In the genomic region with DNA sequence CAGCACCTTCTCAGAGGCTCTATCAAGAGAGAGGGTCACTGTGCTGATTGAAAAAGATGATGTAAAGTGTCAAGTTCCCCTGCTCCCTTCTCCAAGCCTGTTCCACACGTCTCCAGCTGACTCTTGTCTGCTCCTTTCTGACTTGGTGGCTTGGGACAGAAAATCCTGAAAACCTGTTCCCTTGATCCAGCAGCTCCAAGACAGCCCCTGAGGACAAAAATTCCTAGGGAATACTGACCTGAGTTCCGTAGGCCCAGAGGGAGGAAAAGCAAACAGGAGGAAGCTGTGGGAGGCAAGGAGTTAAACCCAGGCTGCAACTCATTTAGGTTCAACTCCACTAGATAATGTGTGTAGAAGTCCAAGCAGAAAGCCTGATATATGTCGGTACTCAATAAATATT, we compare ENCODE assay signal across 1 cellular context.
TF ChIP-seq lines count a peak whose summit lies in the region.

No MANE protein-coding gene starts in this region.

TF ChIP-seq in GM12878, 131 proteins besides CTCF, POLR2A, EP300 and RAD21 (continued from another document):
- no peak for TF ChIP-seq MLLT1 (IDR thresholded peaks at IDR 0.05)
- TF ChIP-seq ZNF274 (IDR thresholded peaks at IDR 0.05; ENCODE audit: insufficient read depth, insufficient read length), result no peak
- TF ChIP-seq ATF2 (IDR thresholded peaks at IDR 0.05; ENCODE audit: low read length), result no peak
- no peak for TF ChIP-seq LARP7 (IDR thresholded peaks at IDR 0.05)
- TF ChIP-seq TBL1XR1 (IDR thresholded peaks at IDR 0.05; ENCODE audit: low read depth, low read length), result no peak
